13 cellular contexts compared by ENCODE assay signal in genomic region chr2:31256611-31257382, GRCh38. TPM values are rescaled to one million over a fixed set of nuclear protein-coding genes. Genes with fewer than 3 reads are reported as not detected.
A peak's percentile ranks its signal among the peaks of the same experiment; 100 is the strongest.
DNase-seq lines count a peak whose midpoint lies in the region; ATAC-seq and TF ChIP-seq lines count a peak whose summit lies in the region.
"Had no signal": no experiment of that assay in that cellular context is flagged by ENCODE, and none has a peak within 500 bp of the region (broad histone marks: within the 10 kb centered on the region; RNA-seq: fewer than 3 reads in every experiment).

No MANE protein-coding gene starts in this region.

- no peak overlapping the region for H3K4me3 Mint-ChIP-seq in activated CD4-positive, alpha-beta memory T cell treated with anti-CD3 and anti-CD28 coated beads for 36 hours
- H3K4me3 Mint-ChIP-seq: activated naive CD8-positive, alpha-beta T cell treated with anti-CD3 and anti-CD28 coated beads, Interleukin-2, amount 10 ng/mL, durations not matched to agents 7 days and 5 days; CD4-positive, CD25-positive, alpha-beta regulatory T cell had no signal

- 56 to 84% methylated on average over 4 of the region's 4 CpGs for WGBS in heart right ventricle, 2 donors

- H3K4me3 ChIP-seq in heart right ventricle (no peak overlapping the region), BE2C (ENCODE audit: low read depth, low read length) (no peak overlapping the region)
- H3K4me3 ChIP-seq: thoracic aorta had no signal

- intact Hi-C loops in heart right ventricle (cut with DNase I) = no loop called here
- intact Hi-C loops in activated CD4-positive, alpha-beta memory T cell treated with anti-CD3 and anti-CD28 coated beads for 36 hours (cut with micrococcal nuclease) = no loop called here

- peaks cover 3% of the 10 kb centered on the region for H3K36me3 Mint-ChIP-seq in activated CD4-positive, alpha-beta memory T cell treated with anti-CD3 and anti-CD28 coated beads for 36 hours
- H3K36me3 Mint-ChIP-seq: activated naive CD8-positive, alpha-beta T cell treated with anti-CD3 and anti-CD28 coated beads, Interleukin-2, amount 10 ng/mL, durations not matched to agents 7 days and 5 days had no signal

- H3K4me1 Mint-ChIP-seq in activated CD4-positive, alpha-beta memory T cell treated with anti-CD3 and anti-CD28 coated beads for 36 hours (ENCODE audit: low read depth) = no peaks in the 10 kb centered on the region
- H3K4me1 Mint-ChIP-seq: activated naive CD8-positive, alpha-beta T cell treated with anti-CD3 and anti-CD28 coated beads, Interleukin-2, amount 10 ng/mL, durations not matched to agents 7 days and 5 days had no signal

- no peaks in the 10 kb centered on the region for H3K9me3 Mint-ChIP-seq in activated CD4-positive, alpha-beta memory T cell treated with anti-CD3 and anti-CD28 coated beads for 36 hours
- H3K9me3 Mint-ChIP-seq: activated naive CD8-positive, alpha-beta T cell treated with anti-CD3 and anti-CD28 coated beads, Interleukin-2, amount 10 ng/mL, durations not matched to agents 7 days and 5 days; CD4-positive, CD25-positive, alpha-beta regulatory T cell had no signal

- peaks cover 0 to 45% (median 3%) of the 10 kb centered on the region in 9 donors for H3K36me3 ChIP-seq in heart right ventricle
- H3K36me3 ChIP-seq in BE2C = no peaks in the 10 kb centered on the region

- peak; percentile 7 for ATAC-seq in GM18502 (IDR thresholded peaks at IDR 0.05; ENCODE audit: poor library complexity, unreplicated experiment)
- ATAC-seq in GM21619 (IDR thresholded peaks at IDR 0.05; ENCODE audit: unreplicated experiment) = peak; percentile 15
- ATAC-seq in HG03442 (IDR thresholded peaks at IDR 0.05; ENCODE audit: unreplicated experiment) = peak; percentile 21
- peak in 7 of 8 donors; percentile 31 to 81 (median 48) for ATAC-seq in heart right ventricle
- no peak for ATAC-seq in GM21367 (IDR thresholded peaks at IDR 0.05; ENCODE audit: unreplicated experiment)

- H3K9me3 ChIP-seq in heart right ventricle (no peaks in the 10 kb centered on the region), BE2C (no peaks in the 10 kb centered on the region)
- H3K9me3 ChIP-seq: thoracic aorta had no signal

- POLR2A ChIA-PET in activated CD4-positive, alpha-beta memory T cell treated with anti-CD3 and anti-CD28 coated beads for 36 hours (lab: Charles Lee) = no interaction called here

- DNase-seq in heart right ventricle (no peak), BE2C (no peak)
- DNase-seq in activated T-cell treated with anti-CD3 and anti-CD28 coated beads, Interleukin-2, amount 50 U/mL, for 1 hour = no peak
- no peak for DNase-seq in activated CD4-positive, alpha-beta memory T cell treated with anti-CD3 and anti-CD28 coated beads for 36 hours
- DNase-seq: activated CD4-positive, CD25-positive, alpha-beta regulatory T cell treated with anti-CD3 and anti-CD28 coated beads, Interleukin-2, amount 50 U/mL, for 72 hours; activated naive CD8-positive, alpha-beta T cell treated with anti-CD3 and anti-CD28 coated beads, Interleukin-2, amount 10 ng/mL, durations not matched to agents 7 days and 5 days; CD4-positive, CD25-positive, alpha-beta regulatory T cell; stimulated activated CD4-positive, alpha-beta T cell treated with anti-CD3 and anti-CD28 coated beads, Interleukin-2, amount 100 ng/mL, for 48 hours had no signal

- H3K27me3 Mint-ChIP-seq in activated CD4-positive, alpha-beta memory T cell treated with anti-CD3 and anti-CD28 coated beads for 36 hours = no peaks in the 10 kb centered on the region
- H3K27me3 Mint-ChIP-seq: activated naive CD8-positive, alpha-beta T cell treated with anti-CD3 and anti-CD28 coated beads, Interleukin-2, amount 10 ng/mL, durations not matched to agents 7 days and 5 days; CD4-positive, CD25-positive, alpha-beta regulatory T cell had no signal

- no peak overlapping the region for H3K27ac Mint-ChIP-seq in activated CD4-positive, alpha-beta memory T cell treated with anti-CD3 and anti-CD28 coated beads for 36 hours
- H3K27ac Mint-ChIP-seq: activated naive CD8-positive, alpha-beta T cell treated with anti-CD3 and anti-CD28 coated beads, Interleukin-2, amount 10 ng/mL, durations not matched to agents 7 days and 5 days; CD4-positive, CD25-positive, alpha-beta regulatory T cell had no signal

- H3K27me3 ChIP-seq in heart right ventricle (no peaks in the 10 kb centered on the region), BE2C (no peaks in the 10 kb centered on the region)

- TF ChIP-seq CTCF in heart right ventricle (IDR thresholded peaks at IDR 0.05) (no peak), BE2C (IDR thresholded peaks at IDR 0.05; ENCODE audit: low read depth, low read length) (no peak)

- peak overlapping the region in 1 of 10 donors; percentile 55 for H3K27ac ChIP-seq in heart right ventricle
- H3K27ac ChIP-seq: thoracic aorta had no signal

- CTCF ChIA-PET in activated CD4-positive, alpha-beta memory T cell treated with anti-CD3 and anti-CD28 coated beads for 36 hours (lab: Charles Lee) = interaction anchor here (1.0 to 1.3 kb wide), 2 partner anchors 23 to 76 kb away, joined by 3 read pairs; partner anchors contain the start of gene EHD3

- H3K4me1 ChIP-seq in heart right ventricle (peaks cover 0 to 17% (median 11%) of the 10 kb centered on the region in 9 donors), BE2C (no peaks in the 10 kb centered on the region)

RNA-seq across cellular contexts. Expression of gene EHD3, which starts 22.8 kb away (rescaled TPM):
- total RNA-seq in heart right ventricle = 10 to 100 TPM; 12.5 to 40.9 (median 26.5) TPM
- polyA plus RNA-seq in heart right ventricle = 1 to 10 TPM; 5.3 to 7.9 TPM
- total RNA-seq in activated CD4-positive, alpha-beta memory T cell treated with anti-CD3 and anti-CD28 coated beads for 36 hours = 1 to 10 TPM; 1.4 to 1.5 TPM
- polyA plus RNA-seq in BE2C (2012; ENCODE audit: insufficient read depth, insufficient read length, low read depth) = 5.7 TPM

RNA-seq across cellular contexts. Expression of gene CAPN14, which starts 39.5 kb away (rescaled TPM):
- total RNA-seq in heart right ventricle = under 1 TPM in 9 of 10 donors, not detected in 1; 0.08 to 0.46 (median 0.25) TPM
- polyA plus RNA-seq in heart right ventricle = under 1 TPM; 0.09 to 0.37 TPM
- under 1 TPM; 0.19 to 0.39 TPM for total RNA-seq in activated CD4-positive, alpha-beta memory T cell treated with anti-CD3 and anti-CD28 coated beads for 36 hours
- polyA plus RNA-seq in BE2C (2012; ENCODE audit: insufficient read depth, insufficient read length, low read depth) = 0.19 TPM

Comparison
In these comparisons a context has a peak if more than half of its experiments do, and no peak if none do; other contexts are left out.
1. RNA of gene EHD3, which starts 22.8 kb away (total RNA-seq): 12.5 to 40.9 TPM in heart right ventricle; 1.4 to 1.5 TPM in activated CD4-positive, alpha-beta memory T cell treated with anti-CD3 and anti-CD28 coated beads for 36 hours; every median in the first group is over 4 times any median in the second.